ENCODE assay signal across 14 cellular contexts in genomic region chr5:137201876-137202275, GRCh38.
A peak's percentile ranks its signal among the peaks of the same experiment; 100 is the strongest.
DNase-seq lines count a peak whose midpoint lies in the region; ATAC-seq, FAIRE-seq and TF ChIP-seq lines count a peak whose summit lies in the region.
"Had no signal": no experiment of that assay in that cellular context is flagged by ENCODE, and none has a peak within 500 bp of the region (broad histone marks: within the 10 kb centered on the region; RNA-seq: fewer than 3 reads in every experiment).

No MANE protein-coding gene starts in this region.

- H3K27me3 ChIP-seq in ACC112 (ENCODE audit: insufficient read depth, low read length), result no peaks in the 10 kb centered on the region
- no peaks in the 10 kb centered on the region for H3K27me3 ChIP-seq in right atrium auricular region
- peaks cover 0 to under 1% of the 10 kb centered on the region in 2 donors for H3K27me3 ChIP-seq in small intestine (ENCODE audit: control insufficient read depth in 2 of 2, insufficient read depth in 2 of 2, low read length in 2 of 2)
- H3K27me3 ChIP-seq: BE2C, pancreas had no signal

- H3K36me3 ChIP-seq in ACC112 (ENCODE audit: insufficient read depth, low read length) (no peaks in the 10 kb centered on the region), right atrium auricular region (no peaks in the 10 kb centered on the region), small intestine (ENCODE audit: control insufficient read depth in 2 of 2, insufficient read depth in 2 of 2, low read length in 2 of 2) (no peaks in the 10 kb centered on the region)
- H3K36me3 ChIP-seq: BE2C, pancreas had no signal

- peak overlapping the region; percentile 68 for H3K27ac ChIP-seq in ACC112 (ENCODE audit: low read depth, low read length)
- no peak overlapping the region for H3K27ac ChIP-seq in right atrium auricular region
- no peak overlapping the region for H3K27ac ChIP-seq in small intestine (ENCODE audit: low read depth in 1 of 2, low read length in 1 of 2)
- H3K27ac ChIP-seq: pancreas had no signal

- H3K4me1 ChIP-seq in ACC112 (ENCODE audit: control insufficient read depth, insufficient read depth, low read length, unreplicated experiment) (peaks cover 46% of the 10 kb centered on the region), right atrium auricular region (peaks cover 0 to 13% of the 10 kb centered on the region in 2 donors), small intestine (ENCODE audit: control insufficient read depth in 2 of 2, insufficient read depth in 1 of 2, low read depth in 1 of 2, low read length in 1 of 2) (no peaks in the 10 kb centered on the region)
- H3K4me1 ChIP-seq: BE2C had no signal

- no peaks in the 10 kb centered on the region for H3K79me2 ChIP-seq in ACC112 (ENCODE audit: control insufficient read depth, insufficient read depth, low read length, unreplicated experiment)

- no peaks in the 10 kb centered on the region for H3K9me3 ChIP-seq in right atrium auricular region
- no peaks in the 10 kb centered on the region for H3K9me3 ChIP-seq in small intestine (ENCODE audit: control insufficient read depth, low read depth)
- H3K9me3 ChIP-seq: BE2C, pancreas had no signal

- H3K4me3 ChIP-seq in ACC112 (ENCODE audit: low read depth, low read length) (peak overlapping the region; percentile 10; the same call in 1 of the 2 replicates), astrocyte of the spinal cord (ENCODE audit: low read depth, low read length) (no peak overlapping the region), right atrium auricular region (no peak overlapping the region), small intestine (ENCODE audit: low read depth in 1 of 2, low read length in 2 of 2) (no peak overlapping the region)
- H3K4me3 ChIP-seq: pancreas had no signal

- no peak for FAIRE-seq in small intestine (lab: Jason Lieb, UNC)
- FAIRE-seq: pancreas had no signal

- 47 to 74% (median 55%) methylated on average over 3 of the region's 3 CpGs for WGBS in small intestine, 3 donors

- no peak overlapping the region for H2AFZ ChIP-seq in ACC112 (ENCODE audit: low read length, unreplicated experiment)

- in situ Hi-C loops in astrocyte of the spinal cord (cut with HindIII; ENCODE audit: low sequenced_read_pairs), result no loop called here

- DNase-seq in HCEC 1CT (peak; percentile 20), astrocyte of the spinal cord (ENCODE audit: low read depth, low spot score) (peak; percentile 12), right atrium auricular region (ENCODE audit: low spot score) (peak; percentile 71), SHP77 treated with DMSO at 0.1 percent for 48 hours (lab: John Stamatoyannopoulos, UW) (no peak), small intestine (no peak), NCI-H2107 treated with DMSO at 0.1 percent for 48 hours (lab: John Stamatoyannopoulos, UW; ENCODE audit: unreplicated experiment) (no peak)
- DNase-seq: activated B cell treated with CpG ODN at 0.5 μM for 24 hours; activated T-cell treated with anti-CD3 and anti-CD28 coated beads, Interleukin-2, amount 50 U/mL, for 48 hours; BE2C; foreskin melanocyte; pancreas; RPMI8226 had no signal

- TF ChIP-seq CTCF in astrocyte of the spinal cord (IDR thresholded peaks at IDR 0.05; ENCODE audit: low read depth, low read length) (no peak), right atrium auricular region (IDR thresholded peaks at IDR 0.05) (peak in 1 of 2 donors; percentile 52)

- no peak for ATAC-seq in HG03139 (IDR thresholded peaks at IDR 0.05; ENCODE audit: unreplicated experiment)

Comparison
In these comparisons a context has a peak if more than half of its experiments do, and no peak if none do; other contexts are left out.
1. DNase-seq: peak in HCEC 1CT (single experiment), astrocyte of the spinal cord (single experiment) and right atrium auricular region (single experiment); none in SHP77 treated with DMSO at 0.1 percent for 48 hours (single experiment), small intestine (single experiment) and NCI-H2107 treated with DMSO at 0.1 percent for 48 hours (single experiment).